ENCODE assay signal across 13 cellular contexts in the genomic region with DNA sequence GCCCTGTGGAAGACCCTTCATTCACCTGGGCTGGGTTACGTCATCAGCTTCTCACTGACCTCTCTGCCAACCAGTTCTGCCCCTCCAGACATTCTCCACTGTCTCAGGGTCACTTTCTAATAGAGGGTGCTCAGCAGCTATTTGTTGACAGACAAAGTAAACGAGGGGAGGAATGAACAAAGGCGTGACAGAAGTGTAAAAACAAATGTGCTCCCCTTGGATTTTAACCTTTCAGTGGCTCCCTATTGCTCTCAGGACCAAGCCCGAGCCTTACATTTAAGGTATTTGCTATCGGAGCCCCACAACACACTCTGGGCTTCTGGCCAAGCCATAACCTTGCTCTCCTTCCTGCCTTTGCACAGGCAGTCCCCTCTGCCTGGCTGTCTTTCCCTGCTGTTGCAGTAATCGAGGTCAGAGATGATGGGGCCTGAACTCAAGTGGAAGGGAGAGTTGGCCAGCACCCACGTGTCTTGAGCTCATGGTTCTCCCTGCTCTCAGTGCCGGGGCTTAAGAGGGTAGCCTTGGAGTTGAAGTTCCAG. TPM values are rescaled to one million over a fixed set of nuclear protein-coding genes. Genes with fewer than 3 reads are reported as not detected.
DNase-seq lines count a peak whose midpoint lies in the region; ATAC-seq, FAIRE-seq and TF ChIP-seq lines count a peak whose summit lies in the region.
"Had no signal": no experiment of that assay in that cellular context is flagged by ENCODE, and none has a peak within 500 bp of the region (broad histone marks: within the 10 kb centered on the region; RNA-seq: fewer than 3 reads in every experiment).

No MANE protein-coding gene starts in this region.

- peaks cover 0 to 3% (median 0%) of the 10 kb centered on the region in 11 experiments; a peak in 3 of 22 replicates for H3K9me3 ChIP-seq in BLaER1 treated with 17β-estradiol and CSF1 and Interleukin-3, amounts not matched to agents 10 nM and 100 nM (replicated peaks in 1 of 11)
- H3K9me3 ChIP-seq in HepG2 (ENCODE audit: low read length): no peaks in the 10 kb centered on the region
- H3K9me3 ChIP-seq in esophagus muscularis mucosa: no peaks in the 10 kb centered on the region
- H3K9me3 ChIP-seq: sigmoid colon had no signal

- in situ Hi-C loops in HepG2 (cut with HindIII; ENCODE audit: extremely low pct_ligation_motif_present, low pct_unique_long_range_greater_than_20kb): no loop called here

- POLR2A ChIA-PET in HepG2 (lab: Yijun Ruan, JAX): interaction anchor here (1.1 to 10.1 kb wide), 11 partner anchors 8 to 95 kb away, joined by 3 to 222 read pairs (median 5); partner anchors contain the start of genes BSDC1, HDAC1, LCK and MARCKSL1

- WGBS in HepG2 (ENCODE audit: low lambda C conversion rate): 0% methylated on average over 8 of the region's 8 CpGs
- 45% methylated on average over 6 of the region's 8 CpGs for WGBS in esophagus muscularis mucosa

- peak overlapping the region; percentile 64 for H2AFZ ChIP-seq in HepG2 (ENCODE audit: low read length)

- no peaks in the 10 kb centered on the region for H3K79me2 ChIP-seq in HepG2 (ENCODE audit: insufficient read depth, low read length)

- peaks cover 63 to 89% (median 76%) of the 10 kb centered on the region in 10 experiments for H3K4me1 ChIP-seq in BLaER1 treated with 17β-estradiol and CSF1 and Interleukin-3, amounts not matched to agents 10 nM and 100 nM
- H3K4me1 ChIP-seq in HepG2 (ENCODE audit: insufficient read depth, low read length) (peaks cover 82% of the 10 kb centered on the region), esophagus muscularis mucosa (peaks cover 11 to 30% (median 15%) of the 10 kb centered on the region in 4 donors)
- H3K4me1 ChIP-seq: sigmoid colon had no signal

- TF ChIP-seq EP300 in HepG2 (IDR thresholded peaks at IDR 0.05; ENCODE audit: low read depth in 2 of 2, low read length in 2 of 2) (peak in 1 of 2 experiments; percentile 5; a peak in 1 of 4 replicates), HepG2 (CRISPR knock-in tag; IDR thresholded peaks at IDR 0.05; ENCODE audit: borderline replicate concordance) (no peak), esophagus muscularis mucosa (IDR thresholded peaks at IDR 0.05) (no peak)

- FAIRE-seq in HepG2 (lab: Jason Lieb, UNC): peak; percentile 90

- intact Hi-C loops in HepG2 (cut with micrococcal nuclease; ENCODE audit: unreplicated experiment) (no loop called here), esophagus muscularis mucosa (cut with DNase I) (no loop called here)

- DNase-seq in HT1080 (ENCODE audit: low read depth) (peak; percentile 53), HepG2 (ENCODE audit: low spot score) (peak; percentile 75), AG20443 (ENCODE audit: low spot score) (no peak), amniotic stem cell (lab: John Stamatoyannopoulos, UW) (no peak), esophagus muscularis mucosa (ENCODE audit: extremely low spot score) (no peak)
- DNase-seq: activated CD4-positive, alpha-beta T cell treated with anti-CD3 and anti-CD28 coated beads, Interleukin-2, amount 50 U/mL, for 4 hours; brain microvascular endothelial cell; NCI-H1436 treated with DMSO at 0.1 percent for 48 hours; sigmoid colon had no signal

- no peak for TF ChIP-seq RAD21 in HepG2 (CRISPR knock-in tag; IDR thresholded peaks at IDR 0.05)

- peaks cover 0 to 10% (median 0%) of the 10 kb centered on the region in 11 experiments; a peak in 1 of 22 replicates for H3K27me3 ChIP-seq in BLaER1 treated with 17β-estradiol and CSF1 and Interleukin-3, amounts not matched to agents 10 nM and 100 nM
- H3K27me3 ChIP-seq in HepG2 (ENCODE audit: control insufficient read depth in 1 of 2, insufficient read depth in 2 of 2, low read length in 2 of 2) (no peaks in the 10 kb centered on the region), esophagus muscularis mucosa (no peaks in the 10 kb centered on the region)
- H3K27me3 ChIP-seq: brain microvascular endothelial cell, sigmoid colon had no signal

- ATAC-seq in HepG2: peak; percentile 72
- no peak for ATAC-seq in GM19035 (IDR thresholded peaks at IDR 0.05; ENCODE audit: unreplicated experiment)

- no peak for TF ChIP-seq CTCF in VCaP (conservative IDR thresholded peaks at IDR 0.05)
- TF ChIP-seq CTCF in HepG2 (CRISPR knock-in tag; IDR thresholded peaks at IDR 0.05): no peak
- TF ChIP-seq CTCF in esophagus muscularis mucosa (IDR thresholded peaks at IDR 0.05): no peak

- TF ChIP-seq POLR2A in HepG2 (IDR thresholded peaks at IDR 0.05; ENCODE audit: insufficient read depth in 1 of 2, low read depth in 2 of 2, low read length in 2 of 2) (no peak), esophagus muscularis mucosa (IDR thresholded peaks at IDR 0.05; ENCODE audit: low read depth) (no peak)

- H3K4me3 ChIP-seq in BLaER1 treated with 17β-estradiol and CSF1 and Interleukin-3, amounts not matched to agents 10 nM and 100 nM: no peak overlapping the region
- peak overlapping the region in 1 of 3 experiments; percentile 50; a peak in 2 of 6 replicates for H3K4me3 ChIP-seq in HepG2 (replicated peaks in 1 of 3; ENCODE audit: insufficient read depth in 1 of 3, low read depth in 2 of 3, low read length in 3 of 3)
- no peak overlapping the region for H3K4me3 ChIP-seq in esophagus muscularis mucosa
- H3K4me3 ChIP-seq: lung, sigmoid colon had no signal

- BruUV-seq in HepG2 (replicated peaks; lab: Mats Ljungman, UMichigan): no TSS peak

- H3K9ac ChIP-seq in BLaER1 treated with 17β-estradiol and CSF1 and Interleukin-3, amounts not matched to agents 10 nM and 100 nM: peak overlapping the region in 2 of 11 experiments; percentile 8 to 42; a peak in 2 of 22 replicates
- peak overlapping the region; percentile 27; the same call in 1 of the 2 replicates for H3K9ac ChIP-seq in HepG2 (ENCODE audit: insufficient read depth, low read depth, low read length)

- CTCF ChIA-PET in HepG2 (lab: Yijun Ruan, JAX; ENCODE audit: low intra/inter-chr PET ratio, low total read pairs): no interaction called here

- H3K36me3 ChIP-seq in BLaER1 treated with 17β-estradiol and CSF1 and Interleukin-3, amounts not matched to agents 10 nM and 100 nM: no peaks in the 10 kb centered on the region
- no peaks in the 10 kb centered on the region for H3K36me3 ChIP-seq in HepG2 (replicated peaks in 1 of 2; ENCODE audit: control insufficient read depth in 1 of 2, insufficient read depth in 2 of 2, low read length in 2 of 2)
- no peaks in the 10 kb centered on the region for H3K36me3 ChIP-seq in esophagus muscularis mucosa
- H3K36me3 ChIP-seq: brain microvascular endothelial cell, sigmoid colon had no signal

- peaks cover 0 to 7% (median 0%) of the 10 kb centered on the region in 11 experiments; a peak in 1 of 22 replicates for H4K20me1 ChIP-seq in BLaER1 treated with 17β-estradiol and CSF1 and Interleukin-3, amounts not matched to agents 10 nM and 100 nM
- H4K20me1 ChIP-seq in HepG2 (ENCODE audit: insufficient read depth, low read length): no peaks in the 10 kb centered on the region

- H3K27ac ChIP-seq in BLaER1 treated with 17β-estradiol and CSF1 and Interleukin-3, amounts not matched to agents 10 nM and 100 nM: no peak overlapping the region
- H3K27ac ChIP-seq in VCaP: peak overlapping the region; percentile 21
- peak overlapping the region; percentile 59 for H3K27ac ChIP-seq in HepG2 (ENCODE audit: extremely low read length, insufficient read depth, low read length)
- H3K27ac ChIP-seq in esophagus muscularis mucosa (replicated peaks in 1 of 4): no peak overlapping the region
- H3K27ac ChIP-seq: brain microvascular endothelial cell, sigmoid colon had no signal

- peak overlapping the region in 10 of 11 experiments; percentile 16 to 98 (median 50); a peak in 19 of 22 replicates for H3K4me2 ChIP-seq in BLaER1 treated with 17β-estradiol and CSF1 and Interleukin-3, amounts not matched to agents 10 nM and 100 nM
- H3K4me2 ChIP-seq in HepG2 (ENCODE audit: low read depth, low read length): peak overlapping the region; percentile 71

RNA-seq across cellular contexts. Expression of gene MARCKSL1, which starts 9.3 kb away (rescaled TPM):
- total RNA-seq in HT1080 (2014; rRNA removed; shearing (Covaris generic)): 89.4 and 127 TPM in 2 replicates
- 130 and 148 TPM in 2 replicates for polyA plus RNA-seq in HT1080 (2015; cell fraction: cytosol; rRNA removed)
- polyA plus RNA-seq in HT1080 (2015; cell fraction: nucleus; rRNA removed): 61.1 and 61.3 TPM in 2 replicates
- total RNA-seq in HepG2 (2016; rRNA removed; fragmentation: Illumina TruSeq; extraction: Trizol): 81.9 and 85.1 TPM in 2 replicates
- total RNA-seq in HepG2 (2016; cell fraction: cytosol; rRNA removed; fragmentation: Illumina TruSeq; extraction: Trizol; ENCODE audit: low read depth): 39.3 and 48.2 TPM in 2 replicates
- 79.9 and 80.4 TPM in 2 replicates for total RNA-seq in HepG2 (2016; cell fraction: insoluble cytoplasmic fraction; rRNA removed; fragmentation: Illumina TruSeq; extraction: Trizol)
- total RNA-seq in HepG2 (2016; cell fraction: membrane; rRNA removed; fragmentation: Illumina TruSeq; extraction: Trizol): 99.4 and 121 TPM in 2 replicates
- total RNA-seq in HepG2 (2016; cell fraction: nucleus; rRNA removed; fragmentation: Illumina TruSeq; extraction: Trizol): 41.2 and 48.0 TPM in 2 replicates
- polyA plus RNA-seq in HepG2 (2011; rRNA removed): 134 and 155 TPM in 2 replicates
- polyA plus RNA-seq in HepG2 (2011; cell fraction: cytosol; rRNA removed): 175 and 198 TPM in 2 replicates
- polyA plus RNA-seq in HepG2 (2011; cell fraction: nucleus; rRNA removed): 42.9 and 54.2 TPM in 2 replicates
- polyA plus RNA-seq in HepG2 (2012): 93.4 and 110 TPM in 2 replicates
- polyA plus RNA-seq in HepG2 (2016; cell fraction: cytosol; fragmentation: Illumina TruSeq; extraction: Trizol; ENCODE audit: low read depth): 130 and 155 TPM in 2 replicates
- 249 and 301 TPM in 2 replicates for polyA plus RNA-seq in HepG2 (2016; cell fraction: insoluble cytoplasmic fraction; fragmentation: Illumina TruSeq; extraction: Trizol; ENCODE audit: low read depth)
- 253 and 267 TPM in 2 replicates for polyA plus RNA-seq in HepG2 (2016; cell fraction: membrane; fragmentation: Illumina TruSeq; extraction: Trizol; ENCODE audit: low read depth)
- 142 and 146 TPM in 2 replicates for polyA plus RNA-seq in HepG2 (2016; cell fraction: nucleus; fragmentation: Illumina TruSeq; extraction: Trizol; ENCODE audit: insufficient read depth, low read depth)
- polyA minus RNA-seq in HepG2 (2011; rRNA and poly(A)+ RNA removed; ENCODE audit: low replicate concordance): 31.7 and 183 TPM in 2 replicates
- 56.3 and 59.3 TPM in 2 replicates for polyA minus RNA-seq in HepG2 (2011; cell fraction: cytosol; rRNA and poly(A)+ RNA removed)
- 34.6 and 44.4 TPM in 2 replicates for polyA minus RNA-seq in HepG2 (2011; cell fraction: nucleus; rRNA and poly(A)+ RNA removed)
- 10 to 100 TPM in 2 of 4 donors, 1 to 10 TPM in 2; 4.2 to 10.9 (median 9.2) TPM for total RNA-seq in esophagus muscularis mucosa

RNA-seq across cellular contexts. Expression of gene FAM229A, which starts 16.9 kb away (rescaled TPM):
- 1.2 and 1.9 TPM in 2 replicates for total RNA-seq in HT1080 (2014; rRNA removed; shearing (Covaris generic))
- polyA plus RNA-seq in HT1080 (2015; cell fraction: cytosol; rRNA removed): 0.58 and 1.1 TPM in 2 replicates
- 38.6 and 39.2 TPM in 2 replicates for polyA plus RNA-seq in HT1080 (2015; cell fraction: nucleus; rRNA removed)
- 0.31 and 3.2 TPM in 2 replicates for total RNA-seq in HepG2 (2016; rRNA removed; fragmentation: Illumina TruSeq; extraction: Trizol)
- 0.71 TPM in 1 of 2 replicates, not detected in the other for total RNA-seq in HepG2 (2016; cell fraction: cytosol; rRNA removed; fragmentation: Illumina TruSeq; extraction: Trizol; ENCODE audit: low read depth)
- 0.46 and 3.1 TPM in 2 replicates for total RNA-seq in HepG2 (2016; cell fraction: insoluble cytoplasmic fraction; rRNA removed; fragmentation: Illumina TruSeq; extraction: Trizol)
- 0.12 and 0.65 TPM in 2 replicates for total RNA-seq in HepG2 (2016; cell fraction: membrane; rRNA removed; fragmentation: Illumina TruSeq; extraction: Trizol)
- 3.2 and 5.0 TPM in 2 replicates for total RNA-seq in HepG2 (2016; cell fraction: nucleus; rRNA removed; fragmentation: Illumina TruSeq; extraction: Trizol)
- polyA plus RNA-seq in HepG2 (2011; rRNA removed): 17.6 and 21.8 TPM in 2 replicates
- 2.4 and 5.1 TPM in 2 replicates for polyA plus RNA-seq in HepG2 (2011; cell fraction: cytosol; rRNA removed)
- polyA plus RNA-seq in HepG2 (2011; cell fraction: nucleus; rRNA removed): 142 and 179 TPM in 2 replicates
- 7.7 and 16.0 TPM in 2 replicates for polyA plus RNA-seq in HepG2 (2012)
- polyA plus RNA-seq in HepG2 (2016; cell fraction: cytosol; fragmentation: Illumina TruSeq; extraction: Trizol; ENCODE audit: low read depth): 0.22 and 0.24 TPM in 2 replicates
- polyA plus RNA-seq in HepG2 (2016; cell fraction: insoluble cytoplasmic fraction; fragmentation: Illumina TruSeq; extraction: Trizol; ENCODE audit: low read depth): 0.81 and 0.98 TPM in 2 replicates
- polyA plus RNA-seq in HepG2 (2016; cell fraction: membrane; fragmentation: Illumina TruSeq; extraction: Trizol; ENCODE audit: low read depth): 0.13 and 0.55 TPM in 2 replicates
- 26.3 and 28.4 TPM in 2 replicates for polyA plus RNA-seq in HepG2 (2016; cell fraction: nucleus; fragmentation: Illumina TruSeq; extraction: Trizol; ENCODE audit: insufficient read depth, low read depth)
- 6.1 and 8.3 TPM in 2 replicates for polyA minus RNA-seq in HepG2 (2011; rRNA and poly(A)+ RNA removed; ENCODE audit: low replicate concordance)
- 1.3 and 1.8 TPM in 2 replicates for polyA minus RNA-seq in HepG2 (2011; cell fraction: cytosol; rRNA and poly(A)+ RNA removed)
- polyA minus RNA-seq in HepG2 (2011; cell fraction: nucleus; rRNA and poly(A)+ RNA removed): 16.6 and 17.9 TPM in 2 replicates
- 1 to 10 TPM; 1.3 to 8.7 (median 4.9) TPM for total RNA-seq in esophagus muscularis mucosa

RNA-seq across cellular contexts. Expression of gene TSSK3, which starts 17.0 kb away (rescaled TPM):
- 0.60 TPM in 1 of 2 replicates, not detected in the other for total RNA-seq in HT1080 (2014; rRNA removed; shearing (Covaris generic))
- 0.34 and 0.67 TPM in 2 replicates for polyA plus RNA-seq in HT1080 (2015; cell fraction: cytosol; rRNA removed)
- 1.6 and 3.7 TPM in 2 replicates for polyA plus RNA-seq in HT1080 (2015; cell fraction: nucleus; rRNA removed)
- 0.62 and 1.0 TPM in 2 replicates for total RNA-seq in HepG2 (2016; rRNA removed; fragmentation: Illumina TruSeq; extraction: Trizol)
- total RNA-seq in HepG2 (2016; cell fraction: cytosol; rRNA removed; fragmentation: Illumina TruSeq; extraction: Trizol; ENCODE audit: low read depth): not detected in 2 replicates
- total RNA-seq in HepG2 (2016; cell fraction: insoluble cytoplasmic fraction; rRNA removed; fragmentation: Illumina TruSeq; extraction: Trizol): 2.0 TPM in 1 of 2 replicates, not detected in the other
- total RNA-seq in HepG2 (2016; cell fraction: membrane; rRNA removed; fragmentation: Illumina TruSeq; extraction: Trizol): 0.53 TPM in 1 of 2 replicates, not detected in the other
- total RNA-seq in HepG2 (2016; cell fraction: nucleus; rRNA removed; fragmentation: Illumina TruSeq; extraction: Trizol): 0.85 and 3.2 TPM in 2 replicates
- polyA plus RNA-seq in HepG2 (2011; rRNA removed): 1.1 and 2.0 TPM in 2 replicates
- 0.31 and 0.35 TPM in 2 replicates for polyA plus RNA-seq in HepG2 (2011; cell fraction: cytosol; rRNA removed)
- polyA plus RNA-seq in HepG2 (2011; cell fraction: nucleus; rRNA removed): 5.2 and 6.5 TPM in 2 replicates
- polyA plus RNA-seq in HepG2 (2012): 5.4 and 6.5 TPM in 2 replicates
- polyA plus RNA-seq in HepG2 (2016; cell fraction: cytosol; fragmentation: Illumina TruSeq; extraction: Trizol; ENCODE audit: low read depth): not detected in 2 replicates
- polyA plus RNA-seq in HepG2 (2016; cell fraction: insoluble cytoplasmic fraction; fragmentation: Illumina TruSeq; extraction: Trizol; ENCODE audit: low read depth): 0.23 TPM in 1 of 2 replicates, not detected in the other
- polyA plus RNA-seq in HepG2 (2016; cell fraction: membrane; fragmentation: Illumina TruSeq; extraction: Trizol; ENCODE audit: low read depth): 0.43 TPM in 1 of 2 replicates, not detected in the other
- 3.9 TPM in 2 replicates for polyA plus RNA-seq in HepG2 (2016; cell fraction: nucleus; fragmentation: Illumina TruSeq; extraction: Trizol; ENCODE audit: insufficient read depth, low read depth)
- polyA minus RNA-seq in HepG2 (2011; rRNA and poly(A)+ RNA removed; ENCODE audit: low replicate concordance): 1.1 and 2.7 TPM in 2 replicates
- polyA minus RNA-seq in HepG2 (2011; cell fraction: cytosol; rRNA and poly(A)+ RNA removed): not detected in 2 replicates
- 2.3 and 3.6 TPM in 2 replicates for polyA minus RNA-seq in HepG2 (2011; cell fraction: nucleus; rRNA and poly(A)+ RNA removed)
- 1 to 10 TPM in 1 of 4 donors, under 1 TPM in 1, not detected in 2; 0.86 to 3.7 TPM for total RNA-seq in esophagus muscularis mucosa

RNA-seq across cellular contexts. Expression of gene BSDC1, which starts 48.9 kb away (rescaled TPM):
- 31.8 and 33.4 TPM in 2 replicates for total RNA-seq in HT1080 (2014; rRNA removed; shearing (Covaris generic))
- polyA plus RNA-seq in HT1080 (2015; cell fraction: cytosol; rRNA removed): 37.5 and 41.3 TPM in 2 replicates
- polyA plus RNA-seq in HT1080 (2015; cell fraction: nucleus; rRNA removed): 69.3 and 81.2 TPM in 2 replicates
- 33.2 and 40.3 TPM in 2 replicates for total RNA-seq in HepG2 (2016; rRNA removed; fragmentation: Illumina TruSeq; extraction: Trizol)
- total RNA-seq in HepG2 (2016; cell fraction: cytosol; rRNA removed; fragmentation: Illumina TruSeq; extraction: Trizol; ENCODE audit: low read depth): 10.7 and 10.9 TPM in 2 replicates
- 35.8 and 41.1 TPM in 2 replicates for total RNA-seq in HepG2 (2016; cell fraction: insoluble cytoplasmic fraction; rRNA removed; fragmentation: Illumina TruSeq; extraction: Trizol)
- total RNA-seq in HepG2 (2016; cell fraction: membrane; rRNA removed; fragmentation: Illumina TruSeq; extraction: Trizol): 15.7 and 16.3 TPM in 2 replicates
- 35.4 and 45.5 TPM in 2 replicates for total RNA-seq in HepG2 (2016; cell fraction: nucleus; rRNA removed; fragmentation: Illumina TruSeq; extraction: Trizol)
- 64.2 and 81.8 TPM in 2 replicates for polyA plus RNA-seq in HepG2 (2011; rRNA removed)
- 39.7 and 41.1 TPM in 2 replicates for polyA plus RNA-seq in HepG2 (2011; cell fraction: cytosol; rRNA removed)
- polyA plus RNA-seq in HepG2 (2011; cell fraction: nucleus; rRNA removed): 145 and 160 TPM in 2 replicates
- polyA plus RNA-seq in HepG2 (2012): 41.1 and 50.3 TPM in 2 replicates
- 2.1 and 2.8 TPM in 2 replicates for polyA plus RNA-seq in HepG2 (2016; cell fraction: cytosol; fragmentation: Illumina TruSeq; extraction: Trizol; ENCODE audit: low read depth)
- polyA plus RNA-seq in HepG2 (2016; cell fraction: insoluble cytoplasmic fraction; fragmentation: Illumina TruSeq; extraction: Trizol; ENCODE audit: low read depth): 28.1 and 29.2 TPM in 2 replicates
- polyA plus RNA-seq in HepG2 (2016; cell fraction: membrane; fragmentation: Illumina TruSeq; extraction: Trizol; ENCODE audit: low read depth): 5.8 and 6.2 TPM in 2 replicates
- polyA plus RNA-seq in HepG2 (2016; cell fraction: nucleus; fragmentation: Illumina TruSeq; extraction: Trizol; ENCODE audit: insufficient read depth, low read depth): 54.5 and 62.2 TPM in 2 replicates
- polyA minus RNA-seq in HepG2 (2011; rRNA and poly(A)+ RNA removed; ENCODE audit: low replicate concordance): 42.3 and 46.5 TPM in 2 replicates
- polyA minus RNA-seq in HepG2 (2011; cell fraction: cytosol; rRNA and poly(A)+ RNA removed): 22.8 and 24.4 TPM in 2 replicates
- 68.5 and 83.3 TPM in 2 replicates for polyA minus RNA-seq in HepG2 (2011; cell fraction: nucleus; rRNA and poly(A)+ RNA removed)
- total RNA-seq in esophagus muscularis mucosa: 10 to 100 TPM; 57.3 to 67.9 (median 63.4) TPM

RNA-seq across cellular contexts. Expression of gene HDAC1, which starts 53.5 kb away (rescaled TPM):
- total RNA-seq in HT1080 (2014; rRNA removed; shearing (Covaris generic)): 123 and 126 TPM in 2 replicates
- 118 and 122 TPM in 2 replicates for polyA plus RNA-seq in HT1080 (2015; cell fraction: cytosol; rRNA removed)
- 179 and 182 TPM in 2 replicates for polyA plus RNA-seq in HT1080 (2015; cell fraction: nucleus; rRNA removed)
- total RNA-seq in HepG2 (2016; rRNA removed; fragmentation: Illumina TruSeq; extraction: Trizol): 93.5 and 109 TPM in 2 replicates
- 18.6 and 19.6 TPM in 2 replicates for total RNA-seq in HepG2 (2016; cell fraction: cytosol; rRNA removed; fragmentation: Illumina TruSeq; extraction: Trizol; ENCODE audit: low read depth)
- 97.8 and 111 TPM in 2 replicates for total RNA-seq in HepG2 (2016; cell fraction: insoluble cytoplasmic fraction; rRNA removed; fragmentation: Illumina TruSeq; extraction: Trizol)
- total RNA-seq in HepG2 (2016; cell fraction: membrane; rRNA removed; fragmentation: Illumina TruSeq; extraction: Trizol): 26.5 and 28.5 TPM in 2 replicates
- 69.7 and 73.3 TPM in 2 replicates for total RNA-seq in HepG2 (2016; cell fraction: nucleus; rRNA removed; fragmentation: Illumina TruSeq; extraction: Trizol)
- polyA plus RNA-seq in HepG2 (2011; rRNA removed): 189 and 190 TPM in 2 replicates
- 126 and 169 TPM in 2 replicates for polyA plus RNA-seq in HepG2 (2011; cell fraction: cytosol; rRNA removed)
- 278 and 321 TPM in 2 replicates for polyA plus RNA-seq in HepG2 (2011; cell fraction: nucleus; rRNA removed)
- polyA plus RNA-seq in HepG2 (2012): 146 and 207 TPM in 2 replicates
- 9.8 and 9.9 TPM in 2 replicates for polyA plus RNA-seq in HepG2 (2016; cell fraction: cytosol; fragmentation: Illumina TruSeq; extraction: Trizol; ENCODE audit: low read depth)
- 105 and 112 TPM in 2 replicates for polyA plus RNA-seq in HepG2 (2016; cell fraction: insoluble cytoplasmic fraction; fragmentation: Illumina TruSeq; extraction: Trizol; ENCODE audit: low read depth)
- polyA plus RNA-seq in HepG2 (2016; cell fraction: membrane; fragmentation: Illumina TruSeq; extraction: Trizol; ENCODE audit: low read depth): 15.6 and 18.2 TPM in 2 replicates
- 128 and 133 TPM in 2 replicates for polyA plus RNA-seq in HepG2 (2016; cell fraction: nucleus; fragmentation: Illumina TruSeq; extraction: Trizol; ENCODE audit: insufficient read depth, low read depth)
- 165 and 166 TPM in 2 replicates for polyA minus RNA-seq in HepG2 (2011; rRNA and poly(A)+ RNA removed; ENCODE audit: low replicate concordance)
- 54.2 and 56.9 TPM in 2 replicates for polyA minus RNA-seq in HepG2 (2011; cell fraction: cytosol; rRNA and poly(A)+ RNA removed)
- polyA minus RNA-seq in HepG2 (2011; cell fraction: nucleus; rRNA and poly(A)+ RNA removed): 145 and 189 TPM in 2 replicates
- total RNA-seq in esophagus muscularis mucosa: 10 to 100 TPM; 42.8 to 70.4 (median 51.4) TPM

Comparison
In these comparisons a context has a peak if more than half of its experiments do, and no peak if none do; other contexts are left out.
1. H3K27ac ChIP-seq: peak in VCaP (single experiment) and HepG2 (single experiment); none in BLaER1 treated with 17β-estradiol and CSF1 and Interleukin-3, amounts not matched to agents 10 nM and 100 nM (0 of 11) and esophagus muscularis mucosa (0 of 4).
2. DNase-seq: peak in HT1080 (single experiment) and HepG2 (single experiment); none in AG20443 (single experiment), amniotic stem cell (single experiment) and esophagus muscularis mucosa (single experiment).